18 cellular contexts compared by ENCODE assay signal in genomic region chr11:1479678-1480118, GRCh38. TPM values are rescaled to one million over a fixed set of nuclear protein-coding genes. Genes with fewer than 3 reads are reported as not detected.
DNase-seq lines count a peak whose midpoint lies in the region; TF ChIP-seq lines count a peak whose summit lies in the region.
"Had no signal": no experiment of that assay in that cellular context is flagged by ENCODE, and none has a peak within 500 bp of the region (broad histone marks: within the 10 kb centered on the region; RNA-seq: fewer than 3 reads in every experiment).

No MANE protein-coding gene starts in this region.

- no peak for TF ChIP-seq CTCF in RWPE1 (conservative IDR thresholded peaks at IDR 0.05; ENCODE audit: low read depth)
- no peak for TF ChIP-seq CTCF in esophagus muscularis mucosa (IDR thresholded peaks at IDR 0.05)
- no peak for TF ChIP-seq CTCF in osteoblast (IDR thresholded peaks at IDR 0.05; ENCODE audit: extremely low read depth, low read depth, low read length)
- TF ChIP-seq CTCF in transverse colon (IDR thresholded peaks at IDR 0.05): no peak

- H3K4me3 ChIP-seq in esophagus muscularis mucosa (no peak overlapping the region), osteoblast (ENCODE audit: insufficient read depth, low read length) (no peak overlapping the region), transverse colon (no peak overlapping the region)
- H3K4me3 ChIP-seq: MG63, PC-9 had no signal

- TF ChIP-seq POLR2A in esophagus muscularis mucosa (IDR thresholded peaks at IDR 0.05; ENCODE audit: low read depth) (no peak), transverse colon (IDR thresholded peaks at IDR 0.05) (no peak)

- peaks cover 29 to 63% (median 60%) of the 10 kb centered on the region in 4 donors for H3K36me3 ChIP-seq in esophagus muscularis mucosa
- H3K36me3 ChIP-seq in osteoblast (ENCODE audit: insufficient read depth, low read length): peaks cover 18% of the 10 kb centered on the region
- H3K36me3 ChIP-seq in transverse colon: peaks cover 0 to 25% (median 12%) of the 10 kb centered on the region in 4 donors

- intact Hi-C loops in esophagus muscularis mucosa (cut with DNase I): no loop called here
- intact Hi-C loops in transverse colon (cut with DNase I; ENCODE audit: low total_unique reads): no loop called here

- DNase-seq in RWPE1 (ENCODE audit: low spot score) (no peak), esophagus muscularis mucosa (ENCODE audit: extremely low spot score) (no peak), osteoblast (ENCODE audit: insufficient read length, low spot score, missing footprints) (peak; percentile 78), transverse colon (no peak), ecto neural progenitor cell (ENCODE audit: low spot score) (no peak), HuH-7.5 (ENCODE audit: low spot score) (no peak)
- no peak for DNase-seq in central memory CD4-positive, alpha-beta T cell
- DNase-seq: AML-193; CD4-positive, CD25-positive, alpha-beta regulatory T cell; EL; IMR-90; Karpas-422; MG63; NCI-H1092 treated with DMSO at 0.1 percent for 48 hours; NCI-H1694; NCI-H2227 treated with DMSO at 0.1 percent for 48 hours; NCI-H524; PC-9 had no signal

- in situ Hi-C loops in transverse colon (cut with MboI; ENCODE audit: low pct_ligation_motif_present in 1 of 4, low pct_unique_long_range_greater_than_20kb in 1 of 4, low sequenced_read_pairs in 3 of 4): no loop called here

- peaks cover 26% of the 10 kb centered on the region for H4K20me1 ChIP-seq in osteoblast (ENCODE audit: insufficient read depth, low read length)

- no peaks in the 10 kb centered on the region for H3K9me3 ChIP-seq in esophagus muscularis mucosa
- no peaks in the 10 kb centered on the region for H3K9me3 ChIP-seq in osteoblast (ENCODE audit: low read depth, low read length)
- H3K9me3 ChIP-seq in transverse colon: no peaks in the 10 kb centered on the region
- H3K9me3 ChIP-seq: MG63 had no signal

- CTCF ChIA-PET in RWPE1 (lab: Yijun Ruan, JAX): interaction anchor here (0.5 to 0.6 kb wide), 4 partner anchors 20 to 512 kb away, joined by 3 to 4 read pairs (median 4); no protein-coding TSS in a partner anchor

- POLR2A ChIA-PET in RWPE1 (lab: Yijun Ruan, JAX; ENCODE audit: low non-redundant PET): interaction anchor here (0.6 kb wide), 1 partner anchor 149 kb away, joined by 4 read pairs; no protein-coding TSS in a partner anchor

- H3K4me2 ChIP-seq in osteoblast (ENCODE audit: insufficient read depth, low read length): no peak overlapping the region
- H3K4me2 ChIP-seq: PC-9 had no signal

- 86% methylated on average over 8 of the region's 12 CpGs for WGBS in esophagus muscularis mucosa
- 93% methylated on average over 9 of the region's 12 CpGs; no CpG with 5 or more reads in 1 of the 2 donors for WGBS in transverse colon (ENCODE audit: low coverage in 1 of 2), 2 donors

- no peak overlapping the region for H2AFZ ChIP-seq in osteoblast (ENCODE audit: low read length)
- H2AFZ ChIP-seq: PC-9 had no signal

- TF ChIP-seq EP300 in esophagus muscularis mucosa (IDR thresholded peaks at IDR 0.05) (no peak), transverse colon (IDR thresholded peaks at IDR 0.05; ENCODE audit: low read depth) (no peak)

- H3K27ac ChIP-seq in RWPE1: peak overlapping the region; percentile 26
- peak overlapping the region; percentile 89 to 96 (median 92) for H3K27ac ChIP-seq in esophagus muscularis mucosa (replicated peaks in 1 of 4)
- H3K27ac ChIP-seq in osteoblast (ENCODE audit: low read depth, low read length): no peak overlapping the region
- peak overlapping the region; percentile 81 to 92 (median 84) for H3K27ac ChIP-seq in transverse colon
- H3K27ac ChIP-seq: PC-9 had no signal

- H3K27me3 ChIP-seq in esophagus muscularis mucosa (no peaks in the 10 kb centered on the region), osteoblast (ENCODE audit: insufficient read depth, low read length) (no peaks in the 10 kb centered on the region), transverse colon (no peaks in the 10 kb centered on the region)
- H3K27me3 ChIP-seq: MG63 had no signal

- peaks cover 58 to 76% (median 70%) of the 10 kb centered on the region in 4 donors for H3K4me1 ChIP-seq in esophagus muscularis mucosa
- H3K4me1 ChIP-seq in osteoblast (ENCODE audit: insufficient read depth, low read length): no peaks in the 10 kb centered on the region
- H3K4me1 ChIP-seq in transverse colon: peaks cover 27 to 54% (median 35%) of the 10 kb centered on the region in 4 donors

- H3K79me2 ChIP-seq in osteoblast (ENCODE audit: insufficient read depth, low read length): peaks cover 19% of the 10 kb centered on the region

RNA-seq across cellular contexts. Expression of gene MOB2, which starts 6.9 kb away (rescaled TPM):
- total RNA-seq in esophagus muscularis mucosa (100 to 1,000 TPM in 2 of 4 donors, 10 to 100 TPM in 2; 66.6 to 115 (median 89.5) TPM), osteoblast (28.2 and 29.8 TPM in 2 replicates), transverse colon (10 to 100 TPM; 22.8 to 56.7 (median 42.4) TPM)
